Comparison of ENCODE assay signal across 1 cellular context in genomic region chr18:3615374-3615773, GRCh38.
TF ChIP-seq lines count a peak whose summit lies in the region.

No MANE protein-coding gene starts in this region.

TF ChIP-seq in IMR-90, 13 proteins besides CTCF, POLR2A, EP300 and RAD21 (continued from another document):
- TF ChIP-seq MAZ (IDR thresholded peaks at IDR 0.05; ENCODE audit: borderline replicate concordance, low read depth, low read length) (no peak), BHLHE40 (IDR thresholded peaks at IDR 0.05; ENCODE audit: low read depth, low read length) (no peak), MXI1 (IDR thresholded peaks at IDR 0.05; ENCODE audit: borderline replicate concordance, low read depth, low read length) (no peak), FOS (IDR thresholded peaks at IDR 0.05; ENCODE audit: low read depth, low read length) (no peak), RFX5 (IDR thresholded peaks at IDR 0.05; ENCODE audit: low read depth, low read length) (no peak), USF2 (IDR thresholded peaks at IDR 0.05; ENCODE audit: low read depth, low read length) (no peak), NFE2L2 (IDR thresholded peaks at IDR 0.05; ENCODE audit: low read depth, low read length) (no peak), RCOR1 (IDR thresholded peaks at IDR 0.05; ENCODE audit: insufficient replicate concordance, low read length) (no peak), SMC3 (IDR thresholded peaks at IDR 0.05; ENCODE audit: low read depth, low read length) (no peak), CHD1 (IDR thresholded peaks at IDR 0.05; ENCODE audit: low read depth, low read length) (no peak)
